In genomic region chrX:38192007-38192625, GRCh38 we compare ENCODE assay signal across 8 cellular contexts. TPM values are rescaled to one million over a fixed set of nuclear protein-coding genes. Genes with fewer than 3 reads are reported as not detected.
A peak's percentile ranks its signal among the peaks of the same experiment; 100 is the strongest.
DNase-seq lines count a peak whose midpoint lies in the region; ATAC-seq and TF ChIP-seq lines count a peak whose summit lies in the region.

No MANE protein-coding gene starts in this region.

- DNase-seq in D341Med (ENCODE audit: low spot score) (peak; percentile 32), left kidney (ENCODE audit: low read depth, low spot score) (peak; percentile 9), occipital lobe (lab: John Stamatoyannopoulos, UW) (no peak)
- DNase-seq in activated naive CD4-positive, alpha-beta T cell (lab: John Stamatoyannopoulos, UW) = no peak

- ATAC-seq in HG03432 (IDR thresholded peaks at IDR 0.05; ENCODE audit: unreplicated experiment) (peak; percentile 63), HG03045 (IDR thresholded peaks at IDR 0.05; ENCODE audit: unreplicated experiment) (no peak), GM18517 (IDR thresholded peaks at IDR 0.05; ENCODE audit: unreplicated experiment) (no peak)

- no peak overlapping the region for H3K27ac ChIP-seq in VCaP

- peak; percentile 78 for TF ChIP-seq CTCF in VCaP (conservative IDR thresholded peaks at IDR 0.05)

RNA-seq across cellular contexts. Expression of gene SRPX, which starts 28.6 kb away (rescaled TPM):
- total RNA-seq in occipital lobe = 2.5 TPM

Comparison
In these comparisons a context has a peak if more than half of its experiments do, and no peak if none do; other contexts are left out.
1. DNase-seq: peak in D341Med (single experiment) and left kidney (single experiment); none in activated naive CD4-positive, alpha-beta T cell (0 of 4) and occipital lobe (single experiment).